In genomic region chr6:18990313-18990978, GRCh38 we compare ENCODE assay signal across 9 cellular contexts.
DNase-seq lines count a peak whose midpoint lies in the region; ATAC-seq, FAIRE-seq and TF ChIP-seq lines count a peak whose summit lies in the region.
"Had no signal": no experiment of that assay in that cellular context is flagged by ENCODE, and none has a peak within 500 bp of the region (broad histone marks: within the 10 kb centered on the region; RNA-seq: fewer than 3 reads in every experiment).

No MANE protein-coding gene starts in this region.

- BruUV-seq in endothelial cell of umbilical vein (replicated peaks; lab: Mats Ljungman, UMichigan): no TSS peak

- no peaks in the 10 kb centered on the region for H3K36me3 ChIP-seq in SJCRH30
- H3K36me3 ChIP-seq in endothelial cell of umbilical vein (ENCODE audit: control insufficient read depth in 2 of 2, extremely low read depth in 1 of 2, insufficient read depth in 2 of 2, low read length in 2 of 2): no peaks in the 10 kb centered on the region
- no peaks in the 10 kb centered on the region for H3K36me3 ChIP-seq in tibial nerve

- H3K9me3 Mint-ChIP-seq in mesothelial cell of epicardium: peaks cover 11% of the 10 kb centered on the region

- no peak for TF ChIP-seq EP300 in tibial nerve (IDR thresholded peaks at IDR 0.05)

- dilution Hi-C loops in endothelial cell of umbilical vein (cut with MboI; ENCODE audit: extremely low pct_ligation_motif_present, low sequenced_read_pairs): no loop called here

- no peak for FAIRE-seq in endothelial cell of umbilical vein (lab: Jason Lieb, UNC)

- intact Hi-C loops in endothelial cell of umbilical vein (cut with micrococcal nuclease): no loop called here

- no peak overlapping the region for H3K4me2 ChIP-seq in endothelial cell of umbilical vein (ENCODE audit: insufficient read depth, low read length)

- H3K27me3 ChIP-seq in SJCRH30 (no peaks in the 10 kb centered on the region), endothelial cell of umbilical vein (ENCODE audit: control insufficient read depth in 2 of 2, insufficient read depth in 2 of 2, low read length in 2 of 2) (no peaks in the 10 kb centered on the region), tibial nerve (no peaks in the 10 kb centered on the region)

- 37 to 41% methylated on average over 20 of the region's 20 CpGs for WGBS in tibial nerve, 2 donors

- H3K4me3 ChIP-seq in SJCRH30 (no peak overlapping the region), endothelial cell of umbilical vein (replicated peaks in 1 of 3; ENCODE audit: insufficient read depth in 1 of 3, low read depth in 1 of 3, low read length in 3 of 3) (no peak overlapping the region), tibial nerve (peak overlapping the region in 1 of 4 donors; percentile 25)

- H3K4me1 ChIP-seq in SJCRH30 (no peaks in the 10 kb centered on the region), endothelial cell of umbilical vein (ENCODE audit: control insufficient read depth, extremely low read depth, insufficient read depth, low read length) (no peaks in the 10 kb centered on the region), tibial nerve (peaks cover 0 to 17% (median 0%) of the 10 kb centered on the region in 4 donors)

- H3K27ac ChIP-seq in SJCRH30: no peak overlapping the region
- no peak overlapping the region for H3K27ac ChIP-seq in endothelial cell of umbilical vein (ENCODE audit: insufficient read depth, low read depth, low read length)
- H3K27ac ChIP-seq in tibial nerve: no peak overlapping the region

- POLR2A ChIA-PET in endothelial cell of umbilical vein (lab: Charles Lee): interaction anchor here (0.6 kb wide), 1 partner anchor 14 kb away, joined by 3 read pairs; no protein-coding TSS in a partner anchor

- H3K4me1 Mint-ChIP-seq in mesothelial cell of epicardium: peaks cover 10% of the 10 kb centered on the region

- peak; percentile 70 for DNase-seq in Daoy (ENCODE audit: low read depth)
- peak; percentile 40 for DNase-seq in HT1080 (ENCODE audit: low read depth)
- DNase-seq in SJCRH30: peak; percentile 58 to 71
- peak; percentile 26 for DNase-seq in endothelial cell of umbilical vein (ENCODE audit: low read depth, low spot score)
- DNase-seq in mesothelial cell of epicardium (ENCODE audit: low spot score in 2 of 2, unreplicated experiment in 2 of 2): peak; percentile 84 to 91
- peak in 1 of 2 donors; percentile 16 for DNase-seq in tibial nerve (ENCODE audit: low spot score in 2 of 2)
- no peak for DNase-seq in GF-D8 (lab: John Stamatoyannopoulos, UW)

- H2AFZ ChIP-seq in endothelial cell of umbilical vein (ENCODE audit: low read depth, low read length): no peak overlapping the region

- H3K79me2 ChIP-seq in endothelial cell of umbilical vein (ENCODE audit: control insufficient read depth, insufficient read depth, low read length): no peaks in the 10 kb centered on the region

- ATAC-seq in GM19463 (IDR thresholded peaks at IDR 0.05; ENCODE audit: unreplicated experiment): peak; percentile 97

- H3K9me1 ChIP-seq in endothelial cell of umbilical vein (replicated peaks; ENCODE audit: control insufficient read depth, extremely low read depth, insufficient read depth, low read length): no peaks in the 10 kb centered on the region

- H3K36me3 Mint-ChIP-seq in mesothelial cell of epicardium: peaks cover 6% of the 10 kb centered on the region

- H3K4me3 Mint-ChIP-seq in mesothelial cell of epicardium: peak overlapping the region; percentile 57
- H3K4me3 Mint-ChIP-seq: stimulated activated naive CD8-positive, alpha-beta T cell treated with anti-CD3 and anti-CD28 coated beads, Interleukin-15, Interleukin-2, amounts not matched to agents 100 ng/mL and 50 ng/mL, for 24 hours had no signal

- TF ChIP-seq POLR2A in endothelial cell of umbilical vein (IDR thresholded peaks at IDR 0.05; ENCODE audit: low read depth, low read length) (no peak), tibial nerve (IDR thresholded peaks at IDR 0.05) (no peak)

- peak overlapping the region; percentile 32 for H3K27ac Mint-ChIP-seq in mesothelial cell of epicardium
- H3K27ac Mint-ChIP-seq: stimulated activated naive CD8-positive, alpha-beta T cell treated with anti-CD3 and anti-CD28 coated beads, Interleukin-15, Interleukin-2, amounts not matched to agents 100 ng/mL and 50 ng/mL, for 24 hours had no signal

- CTCF ChIA-PET in endothelial cell of umbilical vein (lab: Charles Lee): no interaction called here

- no peak overlapping the region for H3K9ac ChIP-seq in endothelial cell of umbilical vein (replicated peaks; ENCODE audit: extremely low read depth, insufficient read depth, low read length)

- peaks cover 7% of the 10 kb centered on the region for H3K27me3 Mint-ChIP-seq in mesothelial cell of epicardium (ENCODE audit: low read depth)
- H3K27me3 Mint-ChIP-seq: stimulated activated naive CD8-positive, alpha-beta T cell treated with anti-CD3 and anti-CD28 coated beads, Interleukin-15, Interleukin-2, amounts not matched to agents 100 ng/mL and 50 ng/mL, for 24 hours had no signal

- H3K9me3 ChIP-seq in SJCRH30 (replicated peaks) (no peaks in the 10 kb centered on the region), endothelial cell of umbilical vein (replicated peaks; ENCODE audit: control insufficient read depth, insufficient read depth, low read length) (no peaks in the 10 kb centered on the region), tibial nerve (peaks cover 0 to 5% (median 2%) of the 10 kb centered on the region in 4 donors)

- TF ChIP-seq CTCF in endothelial cell of umbilical vein (IDR thresholded peaks at IDR 0.05; ENCODE audit: extremely low read depth in 1 of 2, insufficient read depth in 1 of 2, low read depth in 1 of 2, low read length in 2 of 2) (peak; percentile 34 to 66), mesothelial cell of epicardium (IDR thresholded peaks at IDR 0.05; ENCODE audit: unreplicated experiment) (peak; percentile 59), tibial nerve (IDR thresholded peaks at IDR 0.05) (peak; percentile 40 to 66 (median 59))

- H4K20me1 ChIP-seq in endothelial cell of umbilical vein (replicated peaks; ENCODE audit: control insufficient read depth, extremely low read depth, insufficient read depth, low read length): no peaks in the 10 kb centered on the region

TF ChIP-seq in endothelial cell of umbilical vein, 7 proteins besides CTCF, POLR2A, EP300 and RAD21:
- no peak for TF ChIP-seq FOS (IDR thresholded peaks at IDR 0.05; ENCODE audit: borderline replicate concordance, insufficient read depth, low read length)
- no peak for TF ChIP-seq GATA2 (IDR thresholded peaks at IDR 0.05; ENCODE audit: insufficient read depth, insufficient read length, low read depth, low read length)
- no peak for TF ChIP-seq MYC (IDR thresholded peaks at IDR 0.05; ENCODE audit: low read depth, low read length)
- TF ChIP-seq POLR2AphosphoS5 (IDR thresholded peaks at IDR 0.05; ENCODE audit: insufficient read depth, low read depth, low read length): no peak
- TF ChIP-seq EZH2 (IDR thresholded peaks at IDR 0.05; ENCODE audit: borderline replicate concordance, low read depth, low read length, severe bottlenecking): no peak
- TF ChIP-seq JUN (IDR thresholded peaks at IDR 0.05; ENCODE audit: borderline replicate concordance, insufficient read depth, insufficient read length, low read depth): no peak
TF ChIP-seq in endothelial cell of umbilical vein: peak in this region for 0.
